1 cellular context compared by ENCODE assay signal in genomic region chr12:57735952-57736742, GRCh38.
TF ChIP-seq lines count a peak whose summit lies in the region.

No MANE protein-coding gene starts in this region.

TF ChIP-seq in HepG2, 621 proteins besides CTCF, POLR2A, EP300 and RAD21 (continued from another document):
- TF ChIP-seq DZIP1 (CRISPR knock-in tag; IDR thresholded peaks at IDR 0.05) = no peak
- TF ChIP-seq JUNB (CRISPR knock-in tag; IDR thresholded peaks at IDR 0.05; ENCODE audit: borderline replicate concordance) = no peak
- TF ChIP-seq RAD51 (IDR thresholded peaks at IDR 0.05; ENCODE audit: borderline replicate concordance) = no peak
- peak; percentile 68 for TF ChIP-seq HNRNPLL (IDR thresholded peaks at IDR 0.05; ENCODE audit: low read depth, low read length, poor library complexity, severe bottlenecking)
- no peak for TF ChIP-seq HIC2 (CRISPR knock-in tag; IDR thresholded peaks at IDR 0.05; ENCODE audit: low read depth)
- TF ChIP-seq ZNF772 (CRISPR knock-in tag; IDR thresholded peaks at IDR 0.05) = 0 out of 2 replicates have a peak, but pooled peaks have one; percentile 39
- no peak for TF ChIP-seq FLYWCH1 (CRISPR knock-in tag; IDR thresholded peaks at IDR 0.05)
- TF ChIP-seq LCORL (IDR thresholded peaks at IDR 0.05) = no peak
- TF ChIP-seq LCORL (CRISPR knock-in tag; IDR thresholded peaks at IDR 0.05) = peak; percentile 58; the same call in 1 of the 2 replicates
- TF ChIP-seq MED1 (CRISPR knock-in tag; IDR thresholded peaks at IDR 0.05) = 0 out of 2 replicates have a peak, but pooled peaks have one; percentile 16
- no peak for TF ChIP-seq ISL2 (CRISPR knock-in tag; IDR thresholded peaks at IDR 0.05)
- TF ChIP-seq ATF3 (CRISPR knock-in tag; IDR thresholded peaks at IDR 0.05) = no peak
- no peak for TF ChIP-seq ZBTB40 (IDR thresholded peaks at IDR 0.05)
- no peak for TF ChIP-seq ZBTB40 (CRISPR knock-in tag; IDR thresholded peaks at IDR 0.05)
- no peak for TF ChIP-seq FOSL2 (CRISPR knock-in tag; IDR thresholded peaks at IDR 0.05)
- TF ChIP-seq NR0B2 (CRISPR knock-in tag; IDR thresholded peaks at IDR 0.05) = no peak
- TF ChIP-seq BCL6 (CRISPR knock-in tag; IDR thresholded peaks at IDR 0.05) = 0 out of 2 replicates have a peak, but pooled peaks have one; percentile 13
- peak; percentile 48; the same call in 1 of the 2 replicates for TF ChIP-seq SAP130 (CRISPR knock-in tag; IDR thresholded peaks at IDR 0.05; ENCODE audit: low read depth)
- TF ChIP-seq HOXA3 (CRISPR knock-in tag; IDR thresholded peaks at IDR 0.05) = peak; percentile 31; the same call in 1 of the 2 replicates
- no peak for TF ChIP-seq ZNF275 (CRISPR knock-in tag; IDR thresholded peaks at IDR 0.05; ENCODE audit: borderline replicate concordance)
- no peak for TF ChIP-seq NCOA1 (CRISPR knock-in tag; IDR thresholded peaks at IDR 0.05)
- TF ChIP-seq GLMP (CRISPR knock-in tag; IDR thresholded peaks at IDR 0.05; ENCODE audit: borderline replicate concordance) = no peak
- peak; percentile 17; the same call in 1 of the 2 replicates for TF ChIP-seq ZFX (CRISPR knock-in tag; IDR thresholded peaks at IDR 0.05; ENCODE audit: low read depth)
